8 cellular contexts compared by ENCODE assay signal in genomic region chr22:36156515-36157419, GRCh38. TPM values are rescaled to one million over a fixed set of nuclear protein-coding genes. Genes with fewer than 3 reads are reported as not detected.
DNase-seq lines count a peak whose midpoint lies in the region; ATAC-seq and TF ChIP-seq lines count a peak whose summit lies in the region.

No MANE protein-coding gene starts in this region.

- TF ChIP-seq CTCF in GM23338 (conservative IDR thresholded peaks at IDR 0.05; ENCODE audit: low read depth in 2 of 2) (no peak), left ventricle myocardium inferior (IDR thresholded peaks at IDR 0.05; ENCODE audit: borderline replicate concordance) (no peak), prostate gland (IDR thresholded peaks at IDR 0.05) (no peak), upper lobe of left lung (IDR thresholded peaks at IDR 0.05) (no peak)

- peak overlapping the region; percentile 84 for H2AFZ ChIP-seq in GM23338

- H3K27me3 ChIP-seq in GM23338 (ENCODE audit: insufficient read depth), result no peaks in the 10 kb centered on the region
- no peaks in the 10 kb centered on the region for H3K27me3 ChIP-seq in left ventricle myocardium inferior (ENCODE audit: low read depth)
- no peaks in the 10 kb centered on the region for H3K27me3 ChIP-seq in prostate gland (replicated peaks; ENCODE audit: insufficient read depth)
- H3K27me3 ChIP-seq in upper lobe of left lung, result no peaks in the 10 kb centered on the region

- peaks cover 28% of the 10 kb centered on the region for H3K4me1 Mint-ChIP-seq in GM23338
- H3K4me1 Mint-ChIP-seq in T-helper 17 cell, result peaks cover 74% of the 10 kb centered on the region

- TF ChIP-seq POLR2A in prostate gland (IDR thresholded peaks at IDR 0.05) (no peak), upper lobe of left lung (IDR thresholded peaks at IDR 0.05) (peak in 2 of 4 donors; percentile 43 to 44)

- H3K9me2 ChIP-seq in GM23338 (ENCODE audit: insufficient read depth), result no peaks in the 10 kb centered on the region

- H3K27ac Mint-ChIP-seq in GM23338 (peak overlapping the region; percentile 69), T-helper 17 cell (peak overlapping the region; percentile 100)

- no peaks in the 10 kb centered on the region for H3K36me3 Mint-ChIP-seq in GM23338 (ENCODE audit: low read depth)
- peaks cover 13% of the 10 kb centered on the region for H3K36me3 Mint-ChIP-seq in T-helper 17 cell (ENCODE audit: low read depth)

- H3K4me3 Mint-ChIP-seq in GM23338 (no peak overlapping the region; the same call in 2 of the 3 replicates), T-helper 17 cell (peak overlapping the region; percentile 99)

- H3K79me2 ChIP-seq in GM23338 (replicated peaks; ENCODE audit: insufficient read depth), result no peaks in the 10 kb centered on the region

- H3K4me1 ChIP-seq in GM23338 (ENCODE audit: insufficient read depth) (peaks cover 17% of the 10 kb centered on the region; the same call in 1 of the 2 replicates), left ventricle myocardium inferior (peaks cover 92% of the 10 kb centered on the region), prostate gland (replicated peaks) (peaks cover 5% of the 10 kb centered on the region), upper lobe of left lung (peaks cover 88 to 90% (median 88%) of the 10 kb centered on the region in 4 donors)

- H3K27me3 Mint-ChIP-seq in GM23338 (ENCODE audit: insufficient read depth, low read depth, poor library complexity), result peaks cover 11% of the 10 kb centered on the region
- H3K27me3 Mint-ChIP-seq in T-helper 17 cell, result no peaks in the 10 kb centered on the region

- H3K27ac ChIP-seq in GM23338 (ENCODE audit: low read depth) (no peak overlapping the region), left ventricle myocardium inferior (replicated peaks) (peak overlapping the region; percentile 96), prostate gland (peak overlapping the region; percentile 86 to 91), upper lobe of left lung (peak overlapping the region; percentile 91 to 95 (median 93))

- H3K36me3 ChIP-seq in GM23338 (ENCODE audit: insufficient read depth) (no peaks in the 10 kb centered on the region), left ventricle myocardium inferior (no peaks in the 10 kb centered on the region), prostate gland (no peaks in the 10 kb centered on the region), upper lobe of left lung (no peaks in the 10 kb centered on the region)

- peak overlapping the region; percentile 28; the same call in 1 of the 2 replicates for H3K4me2 ChIP-seq in GM23338

- intact Hi-C loops in left ventricle myocardium inferior (cut with micrococcal nuclease), result no loop called here
- intact Hi-C loops in prostate gland (cut with DNase I), result loop anchor here (5.0 to 10.0 kb wide), 2 partner anchors 78 to 121 kb away; partner anchors contain the start of gene APOL2

- ATAC-seq in GM23338 (peak; percentile 80), T-helper 17 cell (peak; percentile 74), upper lobe of left lung (ENCODE audit: low FRiP score in 2 of 2) (peak; percentile 77 to 80), HG03095 (IDR thresholded peaks at IDR 0.05; ENCODE audit: unreplicated experiment) (no peak), GM21737 (IDR thresholded peaks at IDR 0.05; ENCODE audit: unreplicated experiment) (no peak)

- H3K9me3 ChIP-seq in T-helper 17 cell (ENCODE audit: control insufficient read depth, low read length, poor library complexity, severe bottlenecking), result no peaks in the 10 kb centered on the region
- no peaks in the 10 kb centered on the region for H3K9me3 ChIP-seq in left ventricle myocardium inferior (replicated peaks)
- H3K9me3 ChIP-seq in prostate gland, result no peaks in the 10 kb centered on the region
- H3K9me3 ChIP-seq in upper lobe of left lung, result no peaks in the 10 kb centered on the region

- H4K20me1 ChIP-seq in GM23338 (replicated peaks; ENCODE audit: insufficient read depth), result no peaks in the 10 kb centered on the region

- H3F3A ChIP-seq in GM23338 (replicated peaks; ENCODE audit: low read depth), result no peaks in the 10 kb centered on the region

- DNase-seq in GM23338 (ENCODE audit: low spot score) (peak; percentile 72), T-helper 17 cell (peak; percentile 60 to 74 (median 73)), amniotic epithelial cell (ENCODE audit: low read depth) (peak; percentile 78), left ventricle myocardium inferior (peak; percentile 88), prostate gland (ENCODE audit: low spot score) (peak; percentile 66), upper lobe of left lung (peak; percentile 67 to 88)

- peak; percentile 72 to 96 (median 87) for TF ChIP-seq EP300 in upper lobe of left lung (IDR thresholded peaks at IDR 0.05)

- peaks cover 6% of the 10 kb centered on the region; the same call in 2 of the 3 replicates for H3K9me3 Mint-ChIP-seq in GM23338

- H3K4me3 ChIP-seq in GM23338 (no peak overlapping the region), left ventricle myocardium inferior (peak overlapping the region; percentile 71), prostate gland (peak overlapping the region; percentile 21 to 25), upper lobe of left lung (peak overlapping the region; percentile 35 to 62 (median 54))

- WGBS in prostate gland, result 13% methylated on average over 15 of the region's 15 CpGs
- 9 to 15% methylated on average over 14 to 15 of the region's 15 CpGs for WGBS in upper lobe of left lung, 2 donors

TF ChIP-seq in GM23338, 12 proteins besides CTCF, POLR2A, EP300 and RAD21:
- TF ChIP-seq EZH2 (IDR thresholded peaks at IDR 0.05; ENCODE audit: low read depth, unreplicated experiment) (no peak), ZNF462 (CRISPR knock-in tag; IDR thresholded peaks at IDR 0.05) (peak; percentile 37; the same call in 1 of the 2 replicates)

RNA-seq across cellular contexts. Expression of gene APOL3, which starts 3.8 kb away (rescaled TPM):
- total RNA-seq in GM23338 (2014; rRNA removed; shearing (Covaris generic)), result not detected in 2 replicates
- not detected in 2 replicates for polyA plus RNA-seq in GM23338 (2016; fragmentation: Nextera tagmentation; extraction: Ambion mirVana)
- 100 to 1,000 TPM; 229 to 265 TPM for total RNA-seq in T-helper 17 cell
- 21.3 TPM for total RNA-seq in left ventricle myocardium inferior
- 10 to 100 TPM; 18.8 to 32.2 TPM for total RNA-seq in prostate gland
- total RNA-seq in upper lobe of left lung, result 10 to 100 TPM; 40.4 to 88.0 (median 54.5) TPM

RNA-seq across cellular contexts. Expression of gene APOL4, which starts 44.8 kb away (rescaled TPM):
- not detected in 2 replicates for total RNA-seq in GM23338 (2014; rRNA removed; shearing (Covaris generic))
- polyA plus RNA-seq in GM23338 (2016; fragmentation: Nextera tagmentation; extraction: Ambion mirVana), result not detected in 2 replicates
- total RNA-seq in T-helper 17 cell (under 1 TPM in 1 of 2 donors, not detected in 1; 0.22 TPM), left ventricle myocardium inferior (4.7 TPM), prostate gland (10 to 100 TPM; 13.6 to 25.5 TPM), upper lobe of left lung (10 to 100 TPM in 3 of 6 donors, 1 to 10 TPM in 3; 5.4 to 24.7 (median 10.2) TPM)

Comparison
In these comparisons a context has a peak if more than half of its experiments do, and no peak if none do; other contexts are left out.
1. ATAC-seq: peak in GM23338 (single experiment), T-helper 17 cell (single experiment) and upper lobe of left lung (2 of 2); none in HG03095 (single experiment) and GM21737 (single experiment).
2. RNA of gene APOL3, which starts 3.8 kb away (total RNA-seq): 229 to 265 TPM in T-helper 17 cell, 40.4 to 88.0 TPM in upper lobe of left lung, 18.8 to 32.2 TPM in prostate gland and 21.3 TPM in left ventricle myocardium inferior (single experiment); not detected in GM23338; every median in the first group is over 10 times any median in the second.
3. Peak in every context shown above with its lines, with median percentiles within 50 percentile points of each other: DNase-seq.